ENCODE assay signal across 21 cellular contexts in genomic region chr21:45867041-45867630, GRCh38.
"Had no signal": no experiment of that assay in that cellular context is flagged by ENCODE, and none has a peak within 500 bp of the region (broad histone marks: within the 10 kb centered on the region; RNA-seq: fewer than 3 reads in every experiment).

No MANE protein-coding gene starts in this region.

- ATAC-seq: activated T-cell treated with anti-CD3 and anti-CD28 coated beads, Interleukin-2, amount 50 U/mL, for 4 hours; esophagus mucosa; gastrocnemius medialis; heart left ventricle; right lobe of liver; stimulated activated effector memory CD8-positive, alpha-beta T cell treated with anti-CD3 and anti-CD28 coated beads, Interleukin-12 subunit alpha, Interleukin-12 subunit beta, amount 100 ng/mL, for 72 hours had no signal

- H3K4me1 Mint-ChIP-seq: stimulated activated effector memory CD8-positive, alpha-beta T cell treated with anti-CD3 and anti-CD28 coated beads, Interleukin-12 subunit alpha, Interleukin-12 subunit beta, amount 100 ng/mL, for 72 hours had no signal

- H3K27me3 ChIP-seq: ascending aorta, ovary, right lobe of liver, upper lobe of left lung had no signal

- H3K9me3 ChIP-seq: ascending aorta, breast epithelium, gastrocnemius medialis, heart left ventricle, ovary, right lobe of liver, thoracic aorta, upper lobe of left lung had no signal

- H3K4me3 ChIP-seq: ascending aorta, breast epithelium, gastrocnemius medialis, heart left ventricle, ovary, right lobe of liver, smooth muscle cell, thoracic aorta, upper lobe of left lung had no signal

- H3K27ac Mint-ChIP-seq: dendritic cell treated with granulocyte-macrophage colony-stimulating factor and Interleukin-4, amounts not matched to agents 40 ng/mL and 50 ng/mL, for 4 days; stimulated activated effector memory CD8-positive, alpha-beta T cell treated with anti-CD3 and anti-CD28 coated beads, Interleukin-12 subunit alpha, Interleukin-12 subunit beta, amount 100 ng/mL, for 72 hours had no signal

- H3K36me3 ChIP-seq: ascending aorta, breast epithelium, gastrocnemius medialis, heart left ventricle, ovary, right lobe of liver, thoracic aorta, upper lobe of left lung, WERI-Rb-1 had no signal

- H3K9me3 Mint-ChIP-seq: activated T-cell treated with anti-CD3 and anti-CD28 coated beads, Interleukin-2, amount 50 U/mL, for 4 hours; dendritic cell treated with granulocyte-macrophage colony-stimulating factor and Interleukin-4, amounts not matched to agents 40 ng/mL and 50 ng/mL, for 4 days; stimulated activated effector memory CD8-positive, alpha-beta T cell treated with anti-CD3 and anti-CD28 coated beads, Interleukin-12 subunit alpha, Interleukin-12 subunit beta, amount 100 ng/mL, for 72 hours had no signal

- H3K4me1 ChIP-seq: ascending aorta, breast epithelium, gastrocnemius medialis, heart left ventricle, right lobe of liver, upper lobe of left lung had no signal

- H3K36me3 Mint-ChIP-seq: stimulated activated effector memory CD8-positive, alpha-beta T cell treated with anti-CD3 and anti-CD28 coated beads, Interleukin-12 subunit alpha, Interleukin-12 subunit beta, amount 100 ng/mL, for 72 hours had no signal

- H3K4me3 Mint-ChIP-seq: activated T-cell treated with anti-CD3 and anti-CD28 coated beads, Interleukin-2, amount 50 U/mL, for 4 hours; dendritic cell treated with granulocyte-macrophage colony-stimulating factor and Interleukin-4, amounts not matched to agents 40 ng/mL and 50 ng/mL, for 4 days; stimulated activated effector memory CD8-positive, alpha-beta T cell treated with anti-CD3 and anti-CD28 coated beads, Interleukin-12 subunit alpha, Interleukin-12 subunit beta, amount 100 ng/mL, for 72 hours had no signal

- H3K27me3 Mint-ChIP-seq: dendritic cell treated with granulocyte-macrophage colony-stimulating factor and Interleukin-4, amounts not matched to agents 40 ng/mL and 50 ng/mL, for 4 days had no signal

- H3K27ac ChIP-seq: ascending aorta, breast epithelium, gastrocnemius medialis, heart left ventricle, ovary, right lobe of liver, thoracic aorta, upper lobe of left lung, WERI-Rb-1 had no signal

- DNase-seq: activated CD4-positive, alpha-beta T cell treated with anti-CD3 and anti-CD28 coated beads, Interleukin-2, amount 50 U/mL, for 48 hours; activated effector memory CD4-positive, alpha-beta T cell treated with Interleukin-2 at 50 U/mL for 16 hours; activated naive CD4-positive, alpha-beta T cell treated with anti-CD3 and anti-CD28 coated beads, Interleukin-2, amount 50 U/mL, for 16 hours; activated T-cell treated with anti-CD3 and anti-CD28 coated beads, Interleukin-2, amount 50 U/mL, for 4 hours; effector CD8-positive, alpha-beta T cell; gastrocnemius medialis; heart left ventricle; mammary epithelial cell; right lobe of liver; stimulated activated CD4-positive, alpha-beta T cell treated with anti-CD3 and anti-CD28 coated beads, Interleukin-4, amount 100 ng/mL, for 24 hours; SW 1271; WERI-Rb-1 had no signal
